In the genomic region with DNA sequence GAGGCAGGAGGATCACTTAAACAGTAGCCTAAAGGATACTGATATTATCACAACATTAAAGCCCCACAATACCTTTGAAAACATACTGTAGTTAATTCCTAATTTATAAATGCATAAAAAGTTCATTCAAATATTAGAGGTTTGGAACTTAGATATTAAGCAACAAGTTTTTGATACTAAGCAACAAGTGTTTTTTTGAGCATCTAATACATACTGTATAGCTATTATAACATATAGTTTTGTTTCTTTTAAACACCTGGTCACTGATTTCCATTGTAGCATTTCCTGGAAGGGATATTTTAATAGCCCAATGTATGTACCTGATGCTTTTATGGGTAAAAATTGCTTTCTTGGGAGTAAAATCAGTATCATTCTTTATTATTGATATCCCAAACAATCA, we compare ENCODE assay signal across 26 cellular contexts.
"Had no signal": no experiment of that assay in that cellular context is flagged by ENCODE, and none has a peak within 500 bp of the region (broad histone marks: within the 10 kb centered on the region; RNA-seq: fewer than 3 reads in every experiment).

No MANE protein-coding gene starts in this region.

- H3K4me2 ChIP-seq: KMS-11, PC-9 had no signal

- DNase-seq: activated B cell treated with CpG ODN at 0.5 μM for 24 hours; activated CD4-positive, alpha-beta T cell treated with anti-CD3 and anti-CD28 coated beads for 1 hour; activated CD4-positive, alpha-beta T cell treated with anti-CD3 and anti-CD28 coated beads, Interleukin-2, amount 10 ng/mL, durations not matched to agents 24 days and 14 days; activated CD4-positive, alpha-beta T cell treated with anti-CD3 and anti-CD28 coated beads, Interleukin-2, amount 50 U/mL, for 48 hours; activated CD8-positive, alpha-beta memory T cell treated with anti-CD3 and anti-CD28 coated beads, Interleukin-2, amount 10 ng/mL, durations not matched to agents 7 days and 5 days; activated gamma-delta T cell treated with Interleukin-2 at 50 U/mL for 16 hours; activated naive CD4-positive, alpha-beta T cell treated with anti-CD3 and anti-CD28 coated beads, Interleukin-2, amount 10 ng/mL, durations not matched to agents 7 days and 5 days; activated naive CD8-positive, alpha-beta T cell treated with anti-CD3 and anti-CD28 coated beads, Interleukin-2, amount 10 ng/mL, durations not matched to agents 7 days and 5 days; activated T-cell treated with anti-CD3 and anti-CD28 coated beads, Interleukin-2, amount 50 U/mL, for 48 hours; adrenal gland; anterior cingulate cortex; caudate nucleus; MG63; MV-4-11; NCI-H1105; NCI-H1436 treated with DMSO at 0.1 percent for 48 hours; NCI-H187; NCI-H2081; NCI-H510A treated with DMSO at 0.1 percent for 48 hours; NCI-H69; PC-9; SIG-M5 had no signal

- H3K9ac ChIP-seq: KMS-11 had no signal

- H2AFZ ChIP-seq: PC-9 had no signal

- ATAC-seq: activated CD8-positive, alpha-beta memory T cell treated with anti-CD3 and anti-CD28 coated beads, Interleukin-2, amount 10 ng/mL, durations not matched to agents 7 days and 5 days had no signal

- H3K27me3 Mint-ChIP-seq: activated B cell treated with CpG ODN at 0.5 μM for 24 hours; activated CD4-positive, alpha-beta T cell treated with anti-CD3 and anti-CD28 coated beads, Interleukin-2, amount 10 ng/mL, durations not matched to agents 24 days and 14 days; activated CD8-positive, alpha-beta memory T cell treated with anti-CD3 and anti-CD28 coated beads, Interleukin-2, amount 10 ng/mL, durations not matched to agents 7 days and 5 days; activated naive CD4-positive, alpha-beta T cell treated with anti-CD3 and anti-CD28 coated beads, Interleukin-2, amount 10 ng/mL, durations not matched to agents 7 days and 5 days; activated naive CD8-positive, alpha-beta T cell treated with anti-CD3 and anti-CD28 coated beads, Interleukin-2, amount 10 ng/mL, durations not matched to agents 7 days and 5 days had no signal

- H3K9me3 Mint-ChIP-seq: activated CD4-positive, alpha-beta T cell treated with anti-CD3 and anti-CD28 coated beads, Interleukin-2, amount 10 ng/mL, durations not matched to agents 24 days and 14 days; activated naive CD4-positive, alpha-beta T cell treated with anti-CD3 and anti-CD28 coated beads, Interleukin-2, amount 10 ng/mL, durations not matched to agents 7 days and 5 days; activated naive CD8-positive, alpha-beta T cell treated with anti-CD3 and anti-CD28 coated beads, Interleukin-2, amount 10 ng/mL, durations not matched to agents 7 days and 5 days; activated T-helper 2 cell treated with anti-CD3 and anti-CD28 coated beads, Interferon-gamma antibody, Interleukin-2, Interleukin-4, amounts not matched to agents 10 μg/mL and 5 μg/mL and 100 μg/mL, durations not matched to agents 14 hours and 24 hours and 36 hours; T-helper 1 cell treated with Interleukin-12 subunit alpha and Interleukin-12 subunit beta and Interleukin-4 antibody, amounts not matched to agents 30 μg/mL and 1 μg/mL, for 36 hours had no signal

- H3K9me3 ChIP-seq: adrenal gland, breast epithelium, MG63 had no signal

- H3K4me1 ChIP-seq: breast epithelium had no signal

- H3K4me3 Mint-ChIP-seq: activated B cell treated with CpG ODN at 0.5 μM for 24 hours; activated CD4-positive, alpha-beta T cell treated with anti-CD3 and anti-CD28 coated beads, Interleukin-2, amount 10 ng/mL, durations not matched to agents 24 days and 14 days; activated CD8-positive, alpha-beta memory T cell treated with anti-CD3 and anti-CD28 coated beads, Interleukin-2, amount 10 ng/mL, durations not matched to agents 7 days and 5 days; activated naive CD4-positive, alpha-beta T cell treated with anti-CD3 and anti-CD28 coated beads, Interleukin-2, amount 10 ng/mL, durations not matched to agents 7 days and 5 days; activated naive CD8-positive, alpha-beta T cell treated with anti-CD3 and anti-CD28 coated beads, Interleukin-2, amount 10 ng/mL, durations not matched to agents 7 days and 5 days; T-helper 1 cell treated with Interleukin-12 subunit alpha and Interleukin-12 subunit beta and Interleukin-4 antibody, amounts not matched to agents 30 μg/mL and 1 μg/mL, for 36 hours had no signal

- H3K36me3 ChIP-seq: breast epithelium had no signal

- H3K27ac ChIP-seq: adrenal gland, breast epithelium, KMS-11, PC-9 had no signal

- H3K4me3 ChIP-seq: adrenal gland, breast epithelium, MG63, PC-9 had no signal

- H3K27ac Mint-ChIP-seq: activated B cell treated with CpG ODN at 0.5 μM for 24 hours; activated CD4-positive, alpha-beta T cell treated with anti-CD3 and anti-CD28 coated beads, Interleukin-2, amount 10 ng/mL, durations not matched to agents 24 days and 14 days; activated CD8-positive, alpha-beta memory T cell treated with anti-CD3 and anti-CD28 coated beads, Interleukin-2, amount 10 ng/mL, durations not matched to agents 7 days and 5 days; activated naive CD4-positive, alpha-beta T cell treated with anti-CD3 and anti-CD28 coated beads, Interleukin-2, amount 10 ng/mL, durations not matched to agents 7 days and 5 days; activated naive CD8-positive, alpha-beta T cell treated with anti-CD3 and anti-CD28 coated beads, Interleukin-2, amount 10 ng/mL, durations not matched to agents 7 days and 5 days; activated T-helper 2 cell treated with anti-CD3 and anti-CD28 coated beads, Interferon-gamma antibody, Interleukin-2, Interleukin-4, amounts not matched to agents 10 μg/mL and 5 μg/mL and 100 μg/mL, durations not matched to agents 14 hours and 24 hours and 36 hours; T-helper 1 cell treated with Interleukin-12 subunit alpha and Interleukin-12 subunit beta and Interleukin-4 antibody, amounts not matched to agents 30 μg/mL and 1 μg/mL, for 36 hours had no signal

- H3K27me3 ChIP-seq: adrenal gland, breast epithelium, MG63 had no signal
